Comparison of ENCODE assay signal across 20 cellular contexts in genomic region chr12:64699504-64700115, GRCh38. TPM values are rescaled to one million over a fixed set of nuclear protein-coding genes. Genes with fewer than 3 reads are reported as not detected.
DNase-seq lines count a peak whose midpoint lies in the region; ATAC-seq and TF ChIP-seq lines count a peak whose summit lies in the region.
"Had no signal": no experiment of that assay in that cellular context is flagged by ENCODE, and none has a peak within 500 bp of the region (broad histone marks: within the 10 kb centered on the region; RNA-seq: fewer than 3 reads in every experiment).

No MANE protein-coding gene starts in this region.

- H3K27ac Mint-ChIP-seq in central memory CD8-positive, alpha-beta T cell (ENCODE audit: low read depth), result peak overlapping the region; percentile 84
- H3K27ac Mint-ChIP-seq in natural killer cell treated with Interleukin-12 subunit alpha and Interleukin-12 subunit beta and Interleukin-15 and Interleukin-18, amount 100 ng/mL, for 72 hours, result peak overlapping the region; percentile 79 to 90

- H3K4me1 Mint-ChIP-seq in central memory CD8-positive, alpha-beta T cell, result peaks cover 42% of the 10 kb centered on the region
- peaks cover 35 to 42% of the 10 kb centered on the region in 2 donors for H3K4me1 Mint-ChIP-seq in natural killer cell treated with Interleukin-12 subunit alpha and Interleukin-12 subunit beta and Interleukin-15 and Interleukin-18, amount 100 ng/mL, for 72 hours (ENCODE audit: low read depth in 2 of 2)

- no peaks in the 10 kb centered on the region for H3K27me3 Mint-ChIP-seq in central memory CD8-positive, alpha-beta T cell
- no peaks in the 10 kb centered on the region for H3K27me3 Mint-ChIP-seq in natural killer cell treated with Interleukin-12 subunit alpha and Interleukin-12 subunit beta and Interleukin-15 and Interleukin-18, amount 100 ng/mL, for 72 hours

- peaks cover 36% of the 10 kb centered on the region for H3K36me3 Mint-ChIP-seq in central memory CD8-positive, alpha-beta T cell (ENCODE audit: insufficient read depth)
- H3K36me3 Mint-ChIP-seq in natural killer cell treated with Interleukin-12 subunit alpha and Interleukin-12 subunit beta and Interleukin-15 and Interleukin-18, amount 100 ng/mL, for 72 hours, result peaks cover 14% of the 10 kb centered on the region

- DNase-seq in SIG-M5 treated with dmso at 0.1 percent for 504 hours (lab: John Stamatoyannopoulos, UW; ENCODE audit: unreplicated experiment) (peak; percentile 47), SIG-M5 (lab: John Stamatoyannopoulos, UW) (no peak), NB4 (ENCODE audit: low read depth) (peak; percentile 86), Kasumi-1 (lab: John Stamatoyannopoulos, UW) (no peak), GM19238 (ENCODE audit: insufficient read length, low spot score) (no peak)
- no peak for DNase-seq in central memory CD8-positive, alpha-beta T cell (ENCODE audit: low spot score in 2 of 2)
- DNase-seq in natural killer cell treated with Interleukin-12 subunit alpha and Interleukin-12 subunit beta and Interleukin-15 and Interleukin-18, amount 100 ng/mL, for 72 hours (ENCODE audit: low spot score), result peak; percentile 73
- DNase-seq: activated CD4-positive, CD25-positive, alpha-beta regulatory T cell treated with anti-CD3 and anti-CD28 coated beads, Interleukin-2, amount 50 U/mL, for 72 hours; activated effector memory CD4-positive, alpha-beta T cell treated with Interleukin-2 at 50 U/mL for 16 hours; anterior cingulate cortex; DMS79; effector CD4-positive, alpha-beta T cell; NCI-H187 treated with DMSO at 0.1 percent for 48 hours; NCI-H446; stimulated activated CD4-positive, alpha-beta T cell treated with anti-CD3 and anti-CD28 coated beads, Interleukin-4, amount 100 ng/mL, for 24 hours; T-helper 9 cell had no signal

- no peak overlapping the region for H3K4me3 ChIP-seq in NB4 (ENCODE audit: low read depth, low read length)
- H3K4me3 ChIP-seq: BLaER1, thoracic aorta had no signal

- H3K9me3 Mint-ChIP-seq in central memory CD8-positive, alpha-beta T cell, result no peaks in the 10 kb centered on the region
- H3K9me3 Mint-ChIP-seq in natural killer cell treated with Interleukin-12 subunit alpha and Interleukin-12 subunit beta and Interleukin-15 and Interleukin-18, amount 100 ng/mL, for 72 hours, result no peaks in the 10 kb centered on the region

- no peak for TF ChIP-seq POLR2A in NB4 (IDR thresholded peaks at IDR 0.05; ENCODE audit: extremely low read depth, insufficient read length)

- no peak overlapping the region for H3K4me3 Mint-ChIP-seq in central memory CD8-positive, alpha-beta T cell
- H3K4me3 Mint-ChIP-seq in natural killer cell treated with Interleukin-12 subunit alpha and Interleukin-12 subunit beta and Interleukin-15 and Interleukin-18, amount 100 ng/mL, for 72 hours, result peak overlapping the region; percentile 70

- TF ChIP-seq CTCF in NB4 (IDR thresholded peaks at IDR 0.05; ENCODE audit: low read depth, low read length), result no peak

- ATAC-seq in central memory CD8-positive, alpha-beta T cell (replicated peaks; ENCODE audit: extremely low read depth, poor library complexity, severe bottlenecking), result no peak
- ATAC-seq in natural killer cell treated with Interleukin-12 subunit alpha and Interleukin-12 subunit beta and Interleukin-15 and Interleukin-18, amount 100 ng/mL, for 72 hours, result peak; percentile 81 to 92
- ATAC-seq in GM21528 (IDR thresholded peaks at IDR 0.05; ENCODE audit: low FRiP score, unreplicated experiment), result no peak
- ATAC-seq: Right ventricle myocardium inferior had no signal

RNA-seq across cellular contexts. Expression of gene GNS, which starts 59.6 kb away (rescaled TPM):
- 10 to 100 TPM; 18.9 to 43.7 TPM for total RNA-seq in natural killer cell treated with Interleukin-12 subunit alpha and Interleukin-12 subunit beta and Interleukin-15 and Interleukin-18, amount 100 ng/mL, for 72 hours

Comparison
In these comparisons a context has a peak if more than half of its experiments do, and no peak if none do; other contexts are left out.
1. DNase-seq: peak in SIG-M5 treated with dmso at 0.1 percent for 504 hours (single experiment), NB4 (single experiment) and natural killer cell treated with Interleukin-12 subunit alpha and Interleukin-12 subunit beta and Interleukin-15 and Interleukin-18, amount 100 ng/mL, for 72 hours (single experiment); none in SIG-M5 (single experiment), central memory CD8-positive, alpha-beta T cell (0 of 2), Kasumi-1 (0 of 2) and GM19238 (single experiment).
2. ATAC-seq: peak in natural killer cell treated with Interleukin-12 subunit alpha and Interleukin-12 subunit beta and Interleukin-15 and Interleukin-18, amount 100 ng/mL, for 72 hours (2 of 2); none in central memory CD8-positive, alpha-beta T cell (single experiment) and GM21528 (single experiment).